In the genomic region with DNA sequence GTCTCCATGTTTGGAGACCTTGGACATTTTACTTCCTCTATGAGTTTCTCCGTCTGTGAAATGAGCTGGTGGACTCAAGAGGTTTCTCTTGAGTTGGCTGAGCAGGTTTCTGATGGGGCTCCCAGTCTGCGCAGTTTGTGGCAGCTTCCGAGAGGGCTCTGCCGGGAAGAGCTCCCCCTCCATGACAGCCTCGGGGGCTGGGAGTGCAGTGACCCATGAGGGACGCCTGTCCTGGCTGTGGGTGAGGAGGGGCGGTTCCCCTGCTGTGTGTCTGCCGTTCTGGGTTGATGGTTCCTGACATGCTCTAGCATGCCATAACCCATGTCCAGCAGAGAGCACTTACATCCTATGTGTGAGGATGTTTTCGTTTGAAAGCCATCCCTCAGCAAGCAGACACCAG, we compare ENCODE assay signal across 29 cellular contexts. TPM values are rescaled to one million over a fixed set of nuclear protein-coding genes. Genes with fewer than 3 reads are reported as not detected.
"Had no signal": no experiment of that assay in that cellular context is flagged by ENCODE, and none has a peak within 500 bp of the region (broad histone marks: within the 10 kb centered on the region; RNA-seq: fewer than 3 reads in every experiment).

No MANE protein-coding gene starts in this region.

- H3K9me3 Mint-ChIP-seq: activated CD4-positive, alpha-beta memory T cell treated with anti-CD3 and anti-CD28 coated beads, Interleukin-2, amount 10 ng/mL, durations not matched to agents 7 days and 5 days; activated CD4-positive, alpha-beta T cell treated with anti-CD3 and anti-CD28 coated beads, Interleukin-2, amount 10 ng/mL, durations not matched to agents 7 days and 5 days; activated T-cell treated with anti-CD3 and anti-CD28 coated beads, Interleukin-2, amount 50 U/mL, for 24 hours; naive thymus-derived CD8-positive, alpha-beta T cell; stimulated activated effector memory CD8-positive, alpha-beta T cell treated with anti-CD3 and anti-CD28 coated beads, Interleukin-12 subunit alpha, Interleukin-12 subunit beta, amount 100 ng/mL, for 72 hours had no signal

- H3K27ac Mint-ChIP-seq: activated CD4-positive, alpha-beta memory T cell treated with anti-CD3 and anti-CD28 coated beads, Interleukin-2, amount 10 ng/mL, durations not matched to agents 7 days and 5 days; activated CD4-positive, alpha-beta T cell treated with anti-CD3 and anti-CD28 coated beads, Interleukin-2, amount 10 ng/mL, durations not matched to agents 7 days and 5 days; activated T-cell treated with anti-CD3 and anti-CD28 coated beads, Interleukin-2, amount 50 U/mL, for 24 hours; naive thymus-derived CD8-positive, alpha-beta T cell; T-helper 17 cell had no signal

- H3K27me3 ChIP-seq: thyroid gland, upper lobe of right lung had no signal

- H3K4me3 ChIP-seq: left lung, lower lobe of right lung, skin epidermis, stomach, thyroid gland, upper lobe of right lung had no signal

- DNase-seq: activated CD4-positive, alpha-beta memory T cell treated with anti-CD3 and anti-CD28 coated beads, Interleukin-2, amount 10 ng/mL, durations not matched to agents 7 days and 5 days; activated CD4-positive, alpha-beta T cell treated with anti-CD3 and anti-CD28 coated beads for 1 hour; activated CD4-positive, alpha-beta T cell treated with anti-CD3 and anti-CD28 coated beads, Interleukin-2, amount 10 ng/mL, durations not matched to agents 7 days and 5 days; activated CD8-positive, alpha-beta memory T cell treated with anti-CD3 and anti-CD28 coated beads, Interleukin-2, amount 50 U/mL, for 48 hours; activated gamma-delta T cell treated with Interleukin-2 at 50 U/mL for 16 hours; activated naive CD4-positive, alpha-beta T cell treated with anti-CD3 and anti-CD28 coated beads, Interleukin-2, amount 50 U/mL, for 16 hours; activated T-cell treated with anti-CD3 and anti-CD28 coated beads, Interleukin-2, amount 50 U/mL, for 24 hours; amniotic stem cell; brain microvascular endothelial cell; cortex of kidney; foreskin fibroblast; head of caudate nucleus; hypothalamus; kidney glomerular epithelial cell; left lung; lower lobe of right lung; mesenchymal stem cell; naive thymus-derived CD8-positive, alpha-beta T cell; stimulated activated CD4-positive, alpha-beta T cell treated with anti-CD3 and anti-CD28 coated beads, Interleukin-12 subunit alpha, Interleukin-12 subunit beta, amount 100 ng/mL, for 4 hours; stimulated activated CD4-positive, alpha-beta T cell treated with anti-CD3 and anti-CD28 coated beads, Interleukin-4, amount 100 ng/mL, for 24 hours; stomach; T-helper 17 cell; thyroid gland; upper lobe of right lung had no signal

- ATAC-seq: esophagus mucosa; left lung; lower lobe of right lung; naive thymus-derived CD8-positive, alpha-beta T cell; sciatic nerve; stimulated activated effector memory CD8-positive, alpha-beta T cell treated with anti-CD3 and anti-CD28 coated beads, Interleukin-12 subunit alpha, Interleukin-12 subunit beta, amount 100 ng/mL, for 72 hours; T-helper 17 cell; upper lobe of right lung had no signal

- H3K27me3 Mint-ChIP-seq: activated CD4-positive, alpha-beta T cell treated with anti-CD3 and anti-CD28 coated beads, Interleukin-2, amount 10 ng/mL, durations not matched to agents 7 days and 5 days had no signal

- H3K4me3 Mint-ChIP-seq: activated CD4-positive, alpha-beta memory T cell treated with anti-CD3 and anti-CD28 coated beads, Interleukin-2, amount 10 ng/mL, durations not matched to agents 7 days and 5 days; activated CD4-positive, alpha-beta T cell treated with anti-CD3 and anti-CD28 coated beads, Interleukin-2, amount 10 ng/mL, durations not matched to agents 7 days and 5 days; activated T-cell treated with anti-CD3 and anti-CD28 coated beads, Interleukin-2, amount 50 U/mL, for 24 hours; naive thymus-derived CD8-positive, alpha-beta T cell; stimulated activated effector memory CD8-positive, alpha-beta T cell treated with anti-CD3 and anti-CD28 coated beads, Interleukin-12 subunit alpha, Interleukin-12 subunit beta, amount 100 ng/mL, for 72 hours; T-helper 17 cell had no signal

- H3K36me3 Mint-ChIP-seq: naive thymus-derived CD8-positive, alpha-beta T cell had no signal

- H3K36me3 ChIP-seq: brain microvascular endothelial cell, thyroid gland had no signal

- H3K27ac ChIP-seq: brain microvascular endothelial cell, left lung, lower lobe of right lung, skin epidermis, stomach, thyroid gland, upper lobe of right lung had no signal

- H3K9me3 ChIP-seq: left lung, lower lobe of right lung, stomach, thyroid gland, upper lobe of right lung had no signal

- H3K4me1 ChIP-seq: lower lobe of right lung, stomach, thyroid gland, upper lobe of right lung had no signal

RNA-seq across cellular contexts. Expression of gene CSF2RB, which starts 14.8 kb away (rescaled TPM):
- total RNA-seq: osteocyte had no signal
- polyA plus RNA-seq: naive thymus-derived CD8-positive, alpha-beta T cell had no signal
